In the genomic region with DNA sequence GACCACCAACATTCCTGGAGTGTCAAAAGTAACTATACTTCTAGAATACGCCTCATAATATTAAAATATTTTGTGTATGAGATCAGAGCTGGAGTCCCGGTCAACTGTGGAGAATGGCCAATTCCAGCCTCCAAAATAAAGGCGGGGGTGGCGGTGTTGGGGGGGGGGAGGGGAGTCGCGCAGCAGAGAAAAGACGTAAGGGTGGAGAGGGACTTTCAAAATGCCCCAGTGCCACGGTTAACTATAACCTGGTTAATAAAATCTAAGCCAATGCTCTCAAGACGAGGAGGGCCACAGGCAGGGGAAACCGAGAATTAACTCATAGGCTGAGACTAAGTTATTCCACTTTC, we compare ENCODE assay signal across 8 cellular contexts. TPM values are rescaled to one million over a fixed set of nuclear protein-coding genes. Genes with fewer than 3 reads are reported as not detected.
DNase-seq lines count a peak whose midpoint lies in the region; ATAC-seq and TF ChIP-seq lines count a peak whose summit lies in the region.

No MANE protein-coding gene starts in this region.

- no peaks in the 10 kb centered on the region for H3K27me3 ChIP-seq in HUES48 (ENCODE audit: control insufficient read depth, insufficient read depth, low read length)

- peak overlapping the region; percentile 96 for H3K4me3 Mint-ChIP-seq in stimulated activated naive CD8-positive, alpha-beta T cell treated with anti-CD3 and anti-CD28 coated beads, Interleukin-15, Interleukin-2, amounts not matched to agents 100 ng/mL and 50 ng/mL, for 24 hours
- H3K4me3 Mint-ChIP-seq in activated CD4-positive, alpha-beta memory T cell treated with anti-CD3 and anti-CD28 coated beads for 36 hours: peak overlapping the region; percentile 91

- no peak for ATAC-seq in stimulated activated naive CD8-positive, alpha-beta T cell treated with anti-CD3 and anti-CD28 coated beads, Interleukin-15, Interleukin-2, amounts not matched to agents 100 U/mL and 50 U/mL, for 24 hours
- ATAC-seq in omental fat pad (ENCODE audit: low FRiP score): peak; percentile 43

- no peaks in the 10 kb centered on the region for H3K27me3 Mint-ChIP-seq in stimulated activated naive CD8-positive, alpha-beta T cell treated with anti-CD3 and anti-CD28 coated beads, Interleukin-15, Interleukin-2, amounts not matched to agents 100 ng/mL and 50 ng/mL, for 24 hours
- peaks cover 1% of the 10 kb centered on the region for H3K27me3 Mint-ChIP-seq in activated CD4-positive, alpha-beta memory T cell treated with anti-CD3 and anti-CD28 coated beads for 36 hours

- peak overlapping the region; percentile 92 for H3K9ac ChIP-seq in HUES48 (ENCODE audit: low read depth, low read length)

- H3K4me3 ChIP-seq in HUES48 (ENCODE audit: low read depth, low read length) (peak overlapping the region; percentile 94), foreskin fibroblast (ENCODE audit: low read depth in 1 of 2, low read length in 2 of 2) (peak overlapping the region; percentile 81 to 95)

- H3K36me3 ChIP-seq in HUES48 (ENCODE audit: control insufficient read depth, insufficient read depth, low read length): no peaks in the 10 kb centered on the region

- peaks cover 20% of the 10 kb centered on the region; the same call in 1 of the 2 replicates for H3K4me1 ChIP-seq in HUES48 (ENCODE audit: control insufficient read depth, insufficient read depth, low read length)

- peaks cover 42% of the 10 kb centered on the region for H3K36me3 Mint-ChIP-seq in stimulated activated naive CD8-positive, alpha-beta T cell treated with anti-CD3 and anti-CD28 coated beads, Interleukin-15, Interleukin-2, amounts not matched to agents 100 ng/mL and 50 ng/mL, for 24 hours (ENCODE audit: low read depth)
- H3K36me3 Mint-ChIP-seq in activated CD4-positive, alpha-beta memory T cell treated with anti-CD3 and anti-CD28 coated beads for 36 hours: peaks cover 28% of the 10 kb centered on the region

- CTCF ChIA-PET in activated CD4-positive, alpha-beta memory T cell treated with anti-CD3 and anti-CD28 coated beads for 36 hours (lab: Charles Lee): interaction anchor here (1.0 to 2.0 kb wide), 2 partner anchors 102 to 105 kb away, joined by 4 to 7 read pairs; a partner anchor contains a TSS

- peak overlapping the region; percentile 100 for H3K27ac ChIP-seq in HUES48 (ENCODE audit: low read depth, low read length)

- no peak for DNase-seq in stimulated activated naive CD8-positive, alpha-beta T cell treated with anti-CD3 and anti-CD28 coated beads, Interleukin-15, Interleukin-2, amounts not matched to agents 100 U/mL and 50 U/mL, for 24 hours
- no peak for DNase-seq in activated CD4-positive, alpha-beta memory T cell treated with anti-CD3 and anti-CD28 coated beads for 36 hours
- peak; percentile 65 to 86 for DNase-seq in foreskin fibroblast
- no peak for DNase-seq in omental fat pad (ENCODE audit: low spot score)
- DNase-seq in SIG-M5 treated with dmso at 0.1 percent for 504 hours (lab: John Stamatoyannopoulos, UW; ENCODE audit: unreplicated experiment): no peak
- DNase-seq in SK-N-DZ (ENCODE audit: low spot score): no peak

- H3K27ac Mint-ChIP-seq in stimulated activated naive CD8-positive, alpha-beta T cell treated with anti-CD3 and anti-CD28 coated beads, Interleukin-15, Interleukin-2, amounts not matched to agents 100 ng/mL and 50 ng/mL, for 24 hours: peak overlapping the region; percentile 97
- H3K27ac Mint-ChIP-seq in activated CD4-positive, alpha-beta memory T cell treated with anti-CD3 and anti-CD28 coated beads for 36 hours: peak overlapping the region; percentile 95

- TF ChIP-seq CTCF in foreskin fibroblast (IDR thresholded peaks at IDR 0.05; ENCODE audit: low read depth, low read length): no peak
- no peak for TF ChIP-seq CTCF in omental fat pad (IDR thresholded peaks at IDR 0.05)

- H3K9me3 Mint-ChIP-seq in stimulated activated naive CD8-positive, alpha-beta T cell treated with anti-CD3 and anti-CD28 coated beads, Interleukin-15, Interleukin-2, amounts not matched to agents 100 ng/mL and 50 ng/mL, for 24 hours: no peaks in the 10 kb centered on the region
- no peaks in the 10 kb centered on the region for H3K9me3 Mint-ChIP-seq in activated CD4-positive, alpha-beta memory T cell treated with anti-CD3 and anti-CD28 coated beads for 36 hours

- intact Hi-C loops in activated CD4-positive, alpha-beta memory T cell treated with anti-CD3 and anti-CD28 coated beads for 36 hours (cut with micrococcal nuclease): loop anchor here (1.0 to 10.0 kb wide), 6 partner anchors 32 to 1271 kb away; a partner anchor contains a TSS

- H3K4me1 Mint-ChIP-seq in stimulated activated naive CD8-positive, alpha-beta T cell treated with anti-CD3 and anti-CD28 coated beads, Interleukin-15, Interleukin-2, amounts not matched to agents 100 ng/mL and 50 ng/mL, for 24 hours (ENCODE audit: low read depth): peaks cover 54% of the 10 kb centered on the region
- peaks cover 36% of the 10 kb centered on the region for H3K4me1 Mint-ChIP-seq in activated CD4-positive, alpha-beta memory T cell treated with anti-CD3 and anti-CD28 coated beads for 36 hours (ENCODE audit: low read depth)

- no peaks in the 10 kb centered on the region for H3K9me3 ChIP-seq in HUES48 (ENCODE audit: control insufficient read depth, insufficient read depth, low read length)

- POLR2A ChIA-PET in activated CD4-positive, alpha-beta memory T cell treated with anti-CD3 and anti-CD28 coated beads for 36 hours (lab: Charles Lee): interaction anchor here (2.3 to 2.9 kb wide), 2 partner anchors 10 to 105 kb away, joined by 11 to 29 read pairs; a partner anchor contains a TSS

RNA-seq across cellular contexts. Expression of a gene that starts 1.3 kb away (rescaled TPM):
- 10 to 100 TPM; 72.4 to 78.2 TPM for total RNA-seq in activated CD4-positive, alpha-beta memory T cell treated with anti-CD3 and anti-CD28 coated beads for 36 hours
- total RNA-seq in omental fat pad: 10 to 100 TPM; 32.7 to 80.6 (median 44.0) TPM
- 28.7 and 35.6 TPM in 2 replicates for polyA plus RNA-seq in SK-N-DZ (2014; cell fraction: cytosol; rRNA removed)
- 26.8 and 39.9 TPM in 2 replicates for polyA plus RNA-seq in SK-N-DZ (2014; cell fraction: nucleus; rRNA removed)

Comparison
In these comparisons a context has a peak if more than half of its experiments do, and no peak if none do; other contexts are left out.
1. DNase-seq: peak in foreskin fibroblast (2 of 2); none in stimulated activated naive CD8-positive, alpha-beta T cell treated with anti-CD3 and anti-CD28 coated beads, Interleukin-15, Interleukin-2, amounts not matched to agents 100 U/mL and 50 U/mL, for 24 hours (single experiment), activated CD4-positive, alpha-beta memory T cell treated with anti-CD3 and anti-CD28 coated beads for 36 hours (single experiment), omental fat pad (single experiment), SIG-M5 treated with dmso at 0.1 percent for 504 hours (single experiment) and SK-N-DZ (single experiment).